ENCODE assay signal across 10 cellular contexts in genomic region chr1:67683306-67683705, GRCh38. TPM values are rescaled to one million over a fixed set of nuclear protein-coding genes. Genes with fewer than 3 reads are reported as not detected.
DNase-seq lines count a peak whose midpoint lies in the region; ATAC-seq and TF ChIP-seq lines count a peak whose summit lies in the region.
"Had no signal": no experiment of that assay in that cellular context is flagged by ENCODE, and none has a peak within 500 bp of the region (broad histone marks: within the 10 kb centered on the region; RNA-seq: fewer than 3 reads in every experiment).

No MANE protein-coding gene starts in this region.

- POLR2A ChIA-PET in PC-3 (lab: Charles Lee; ENCODE audit: unreplicated experiment), result no interaction called here

- H3K27ac ChIP-seq in PC-3 (ENCODE audit: low read length), result peak overlapping the region; percentile 92

- H3F3A ChIP-seq in PC-3 (ENCODE audit: low read length, unreplicated experiment), result peaks cover 19% of the 10 kb centered on the region

- peak overlapping the region; percentile 87 for H3K4me3 ChIP-seq in PC-3 (ENCODE audit: low read length)

- DNase-seq in ELR (ENCODE audit: low read depth) (peak; percentile 87), PC-3 (peak; percentile 84), dermis blood vessel endothelial cell (peak; percentile 74), renal cortical epithelial cell (ENCODE audit: low read depth) (peak; percentile 91), OCI-M2 (lab: John Stamatoyannopoulos, UW; ENCODE audit: unreplicated experiment) (no peak), DMS153 treated with DMSO at 0.1 percent for 48 hours (lab: John Stamatoyannopoulos, UW; ENCODE audit: unreplicated experiment) (no peak)
- DNase-seq: naive B cell, NCI-H510A had no signal

- peaks cover 23% of the 10 kb centered on the region for H4K20me1 ChIP-seq in PC-3 (ENCODE audit: low read length)

- peaks cover 51% of the 10 kb centered on the region for H3K4me1 ChIP-seq in PC-3 (ENCODE audit: insufficient read depth, low read length)

- H3K36me3 ChIP-seq in PC-3 (ENCODE audit: low read depth, low read length), result peaks cover 19% of the 10 kb centered on the region

- no peaks in the 10 kb centered on the region for H3K9me3 ChIP-seq in PC-3 (ENCODE audit: low read length)

- H3K4me2 ChIP-seq in PC-3 (ENCODE audit: low read length), result peak overlapping the region; percentile 96

- TF ChIP-seq CTCF in PC-3 (conservative IDR thresholded peaks at IDR 0.05; ENCODE audit: low read depth, low read length), result no peak

- no TSS peak for BruUV-seq in PC-3 (replicated peaks; lab: Mats Ljungman, UMichigan)

- H3K9ac ChIP-seq in PC-3 (ENCODE audit: low read length), result peak overlapping the region; percentile 73

- no peak overlapping the region for H2AFZ ChIP-seq in PC-3 (ENCODE audit: low read length)

- CTCF ChIA-PET in PC-3 (lab: Charles Lee), result interaction anchor here (1.2 kb wide), 1 partner anchor 148 kb away, joined by 5 read pairs; no protein-coding TSS in a partner anchor

- H3K27me3 ChIP-seq in PC-3 (ENCODE audit: low read length), result no peaks in the 10 kb centered on the region

- ATAC-seq in PC-3 (no peak), HG03469 (IDR thresholded peaks at IDR 0.05; ENCODE audit: unreplicated experiment) (no peak), HG03354 (IDR thresholded peaks at IDR 0.05; ENCODE audit: poor library complexity, severe bottlenecking, unreplicated experiment) (no peak)

- intact Hi-C loops in PC-3 (cut with micrococcal nuclease), result loop anchor here (10.0 kb wide), 1 partner anchor 701 kb away; no protein-coding TSS in a partner anchor

- peaks cover 33% of the 10 kb centered on the region for H3K79me2 ChIP-seq in PC-3 (ENCODE audit: low read length)

- H3K9me2 ChIP-seq in PC-3 (replicated peaks; ENCODE audit: low read length), result no peaks in the 10 kb centered on the region

RNA-seq across cellular contexts. Expression of gene GADD45A, which starts 1.7 kb away (rescaled TPM):
- total RNA-seq in PC-3 (2014; rRNA removed), result 129 and 153 TPM in 2 replicates
- 27.2 and 34.9 TPM in 2 replicates for total RNA-seq in dermis blood vessel endothelial cell
- 47.8 and 53.8 TPM in 2 replicates for total RNA-seq in renal cortical epithelial cell

Comparison
In these comparisons a context has a peak if more than half of its experiments do, and no peak if none do; other contexts are left out.
1. DNase-seq: peak in ELR (single experiment), PC-3 (single experiment), dermis blood vessel endothelial cell (single experiment) and renal cortical epithelial cell (single experiment); none in OCI-M2 (single experiment) and DMS153 treated with DMSO at 0.1 percent for 48 hours (single experiment).